8 cellular contexts compared by ENCODE assay signal in genomic region chr9:135343733-135344522, GRCh38.
A peak's percentile ranks its signal among the peaks of the same experiment; 100 is the strongest.
DNase-seq lines count a peak whose midpoint lies in the region; ATAC-seq and TF ChIP-seq lines count a peak whose summit lies in the region.

No MANE protein-coding gene starts in this region.

- H3K9me2 ChIP-seq in Karpas-422 (replicated peaks; ENCODE audit: insufficient read depth, low read length) = no peaks in the 10 kb centered on the region

- ATAC-seq in left colon (peak; percentile 77), HG02763 (IDR thresholded peaks at IDR 0.05; ENCODE audit: unreplicated experiment) (no peak)

- no peak overlapping the region for H3K9ac ChIP-seq in Karpas-422 (ENCODE audit: low read length)

- intact Hi-C loops in left colon (cut with DNase I, micrococcal nuclease) = loop anchor here in 1 of 2 donors (5.0 kb wide), 1 partner anchor 257 kb away; the partner anchor contains the start of gene OLFM1

- H3K36me3 ChIP-seq in Karpas-422 (ENCODE audit: insufficient read depth, low read length) = no peaks in the 10 kb centered on the region
- no peaks in the 10 kb centered on the region for H3K36me3 ChIP-seq in brain microvascular endothelial cell (replicated peaks)

- no peaks in the 10 kb centered on the region for H3K4me1 ChIP-seq in Karpas-422 (ENCODE audit: low read length)

- no peak overlapping the region for H3K4me3 ChIP-seq in Karpas-422 (ENCODE audit: low read length)
- no peak overlapping the region for H3K4me3 ChIP-seq in brain microvascular endothelial cell (ENCODE audit: low read depth, low read length)

- peak; percentile 81 for TF ChIP-seq CTCF in brain microvascular endothelial cell (IDR thresholded peaks at IDR 0.05; ENCODE audit: low read depth, low read length, missing control alignments)

- no peak overlapping the region for H3K4me2 ChIP-seq in Karpas-422 (ENCODE audit: low read depth, low read length, poor library complexity, severe bottlenecking)

- peaks cover 4% of the 10 kb centered on the region; the same call in 1 of the 2 replicates for H4K20me1 ChIP-seq in Karpas-422 (ENCODE audit: insufficient read depth, low read depth, low read length)

- H3K27me3 ChIP-seq in Karpas-422 (ENCODE audit: low read length) = no peaks in the 10 kb centered on the region
- H3K27me3 ChIP-seq in brain microvascular endothelial cell (replicated peaks) = no peaks in the 10 kb centered on the region

- H2AFZ ChIP-seq in Karpas-422 (ENCODE audit: low read length) = no peak overlapping the region

- no peaks in the 10 kb centered on the region for H3K79me2 ChIP-seq in Karpas-422 (ENCODE audit: low read length)

- H3K27ac ChIP-seq in Karpas-422 (ENCODE audit: low read length) = no peak overlapping the region
- no peak overlapping the region for H3K27ac ChIP-seq in brain microvascular endothelial cell

- H3K9me3 ChIP-seq in Karpas-422 (ENCODE audit: low read length) = no peaks in the 10 kb centered on the region

- in situ Hi-C loops in brain microvascular endothelial cell (cut with HindIII; ENCODE audit: low pct_ligation_motif_present, low sequenced_read_pairs) = no loop called here

- DNase-seq in DMS114 treated with DMSO at 0.1 percent for 48 hours (lab: John Stamatoyannopoulos, UW; ENCODE audit: unreplicated experiment) (peak; percentile 1), Karpas-422 (peak; percentile 88), T-helper 2 cell (peak in 4 of 5 experiments; percentile 9 to 30 (median 22)), brain microvascular endothelial cell (peak; percentile 26), left colon (peak; percentile 30 to 69), occipital lobe (lab: John Stamatoyannopoulos, UW) (no peak)
- DNase-seq in stimulated activated CD8-positive, alpha-beta memory T cell treated with anti-CD3 and anti-CD28 coated beads, Interleukin-15, amount 100 ng/mL, for 24 hours (ENCODE audit: low read depth) = peak; percentile 38
